Comparison of ENCODE assay signal across 12 cellular contexts in genomic region chr2:46803911-46804670, GRCh38.
DNase-seq lines count a peak whose midpoint lies in the region; ATAC-seq and TF ChIP-seq lines count a peak whose summit lies in the region.
"Had no signal": no experiment of that assay in that cellular context is flagged by ENCODE, and none has a peak within 500 bp of the region (broad histone marks: within the 10 kb centered on the region; RNA-seq: fewer than 3 reads in every experiment).

No MANE protein-coding gene starts in this region.

- TF ChIP-seq CTCF in RWPE1 (conservative IDR thresholded peaks at IDR 0.05; ENCODE audit: low read depth) (no peak), fibroblast of pulmonary artery (IDR thresholded peaks at IDR 0.05; ENCODE audit: low read length, missing control alignments) (no peak), psoas muscle (IDR thresholded peaks at IDR 0.05) (no peak)

- H3K4me3 ChIP-seq in fibroblast of pulmonary artery (replicated peaks; ENCODE audit: low read depth, low read length) (no peak overlapping the region), psoas muscle (no peak overlapping the region)
- H3K4me3 ChIP-seq: esophagus squamous epithelium had no signal

- peaks cover 9% of the 10 kb centered on the region for H3K4me1 ChIP-seq in psoas muscle
- H3K4me1 ChIP-seq: esophagus squamous epithelium had no signal

- no peaks in the 10 kb centered on the region for H3K9me3 ChIP-seq in psoas muscle
- H3K9me3 ChIP-seq: esophagus squamous epithelium had no signal

- CTCF ChIA-PET in RWPE1 (lab: Yijun Ruan, JAX), result interaction anchor here (0.8 kb wide), 1 partner anchor 52 kb away, joined by 3 read pairs; no protein-coding TSS in a partner anchor

- ATAC-seq in psoas muscle, result peak in 3 of 4 donors; percentile 22 to 66 (median 23)

- POLR2A ChIA-PET in RWPE1 (lab: Yijun Ruan, JAX; ENCODE audit: low non-redundant PET), result interaction anchor here (0.5 kb wide), 1 partner anchor 264 kb away, joined by 3 read pairs; no protein-coding TSS in a partner anchor

- no peaks in the 10 kb centered on the region for H3K36me3 ChIP-seq in psoas muscle (ENCODE audit: insufficient read depth in 1 of 2, low read depth in 1 of 2)
- H3K36me3 ChIP-seq: esophagus squamous epithelium had no signal

- WGBS in psoas muscle, 3 donors, result 85 to 89% (median 88%) methylated on average over 15 of the region's 15 CpGs

- H3K27ac ChIP-seq in RWPE1, result peak overlapping the region; percentile 80
- no peak overlapping the region for H3K27ac ChIP-seq in psoas muscle
- H3K27ac ChIP-seq in caudate nucleus (ENCODE audit: low read depth, low read length), result no peak overlapping the region

- DNase-seq in EL, result peak; percentile 88
- peak; percentile 88 for DNase-seq in RWPE1 (ENCODE audit: low spot score)
- DNase-seq in fibroblast of pulmonary artery (ENCODE audit: low read depth), result peak; percentile 86
- no peak for DNase-seq in psoas muscle
- no peak for DNase-seq in retina
- no peak for DNase-seq in DMS 273 (lab: John Stamatoyannopoulos, UW; ENCODE audit: unreplicated experiment)
- DNase-seq in caudate nucleus (lab: John Stamatoyannopoulos, UW), result no peak
- DNase-seq in activated CD4-positive, alpha-beta T cell treated with anti-CD3 and anti-CD28 coated beads, Interleukin-2, amount 50 U/mL, for 4 hours, result no peak
- DNase-seq: activated naive CD4-positive, alpha-beta T cell treated with anti-CD3 and anti-CD28 coated beads for 36 hours; DMS79; esophagus squamous epithelium; NCI-H82 had no signal

- intact Hi-C loops in psoas muscle (cut with DNase I), result loop anchor here in 1 of 2 donors (2.0 kb wide), 1 partner anchor 69 kb away; no protein-coding TSS in a partner anchor

- no peaks in the 10 kb centered on the region for H3K27me3 ChIP-seq in psoas muscle (ENCODE audit: insufficient read depth in 3 of 3, low read length in 2 of 3)
- H3K27me3 ChIP-seq: esophagus squamous epithelium had no signal

Comparison
In these comparisons a context has a peak if more than half of its experiments do, and no peak if none do; other contexts are left out.
1. DNase-seq: peak in EL (single experiment), RWPE1 (single experiment) and fibroblast of pulmonary artery (single experiment); none in psoas muscle (0 of 2), retina (single experiment), DMS 273 (single experiment), caudate nucleus (0 of 61) and activated CD4-positive, alpha-beta T cell treated with anti-CD3 and anti-CD28 coated beads, Interleukin-2, amount 50 U/mL, for 4 hours (0 of 2).